3 cellular contexts compared by ENCODE assay signal in genomic region chr11:65059523-65059922, GRCh38.
TF ChIP-seq lines count a peak whose summit lies in the region.

No MANE protein-coding gene starts in this region.

TF ChIP-seq in A549, 52 proteins besides CTCF, POLR2A, EP300 and RAD21:
- TF ChIP-seq GATA3 (IDR thresholded peaks at IDR 0.05; ENCODE audit: borderline replicate concordance) (no peak), FOSL2 (IDR thresholded peaks at IDR 0.05) (no peak), FOSL2 (CRISPR knock-in tag; IDR thresholded peaks at IDR 0.05) (no peak), TP53 (CRISPR knock-in tag; IDR thresholded peaks at IDR 0.05) (no peak), SREBF2 (IDR thresholded peaks at IDR 0.05) (no peak), ZSCAN20 (CRISPR knock-in tag; IDR thresholded peaks at IDR 0.05) (no peak), NFE2L2 (conservative IDR thresholded peaks at IDR 0.05; ENCODE audit: low read length) (no peak), EHMT2 (IDR thresholded peaks at IDR 0.05; ENCODE audit: low read depth) (no peak), ESRRA (IDR thresholded peaks at IDR 0.05; ENCODE audit: borderline replicate concordance, low read length) (no peak), RCOR1 (IDR thresholded peaks at IDR 0.05; ENCODE audit: low read depth, low read length) (no peak), ZC3H11A (IDR thresholded peaks at IDR 0.05) (no peak), PHF8 (IDR thresholded peaks at IDR 0.05; ENCODE audit: borderline replicate concordance, low read depth) (no peak), TFCP2L1 (CRISPR knock-in tag; IDR thresholded peaks at IDR 0.05) (no peak), MAZ (IDR thresholded peaks at IDR 0.05; ENCODE audit: borderline replicate concordance, low read depth, low read length) (no peak), RARB (CRISPR knock-in tag; IDR thresholded peaks at IDR 0.05) (no peak), EHF (CRISPR knock-in tag; IDR thresholded peaks at IDR 0.05) (no peak), MAX (IDR thresholded peaks at IDR 0.05) (no peak)
- TF ChIP-seq, protein P1, sequence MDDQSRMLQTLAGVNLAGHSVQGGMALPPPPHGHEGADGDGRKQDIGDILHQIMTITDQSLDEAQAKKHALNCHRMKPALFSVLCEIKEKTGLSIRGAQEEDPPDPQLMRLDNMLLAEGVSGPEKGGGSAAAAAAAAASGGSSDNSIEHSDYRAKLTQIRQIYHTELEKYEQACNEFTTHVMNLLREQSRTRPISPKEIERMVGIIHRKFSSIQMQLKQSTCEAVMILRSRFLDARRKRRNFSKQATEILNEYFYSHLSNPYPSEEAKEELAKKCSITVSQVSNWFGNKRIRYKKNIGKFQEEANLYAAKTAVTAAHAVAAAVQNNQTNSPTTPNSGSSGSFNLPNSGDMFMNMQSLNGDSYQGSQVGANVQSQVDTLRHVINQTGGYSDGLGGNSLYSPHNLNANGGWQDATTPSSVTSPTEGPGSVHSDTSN (IDR thresholded peaks at IDR 0.05): no peak
- TF ChIP-seq, protein P2, sequence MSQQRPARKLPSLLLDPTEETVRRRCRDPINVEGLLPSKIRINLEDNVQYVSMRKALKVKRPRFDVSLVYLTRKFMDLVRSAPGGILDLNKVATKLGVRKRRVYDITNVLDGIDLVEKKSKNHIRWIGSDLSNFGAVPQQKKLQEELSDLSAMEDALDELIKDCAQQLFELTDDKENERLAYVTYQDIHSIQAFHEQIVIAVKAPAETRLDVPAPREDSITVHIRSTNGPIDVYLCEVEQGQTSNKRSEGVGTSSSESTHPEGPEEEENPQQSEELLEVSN (IDR thresholded peaks at IDR 0.05; ENCODE audit: borderline replicate concordance, low read depth): no peak

TF ChIP-seq in HEK293, 187 proteins besides CTCF, POLR2A, EP300 and RAD21:
- no peak for TF ChIP-seq ZNF621 (tag by site-specific recombination; IDR thresholded peaks at IDR 0.05)
- no peak for TF ChIP-seq ZNF677 (tag by site-specific recombination; IDR thresholded peaks at IDR 0.05)
- no peak for TF ChIP-seq ZBTB48 (tag by site-specific recombination; IDR thresholded peaks at IDR 0.05)
- TF ChIP-seq, protein P3, sequence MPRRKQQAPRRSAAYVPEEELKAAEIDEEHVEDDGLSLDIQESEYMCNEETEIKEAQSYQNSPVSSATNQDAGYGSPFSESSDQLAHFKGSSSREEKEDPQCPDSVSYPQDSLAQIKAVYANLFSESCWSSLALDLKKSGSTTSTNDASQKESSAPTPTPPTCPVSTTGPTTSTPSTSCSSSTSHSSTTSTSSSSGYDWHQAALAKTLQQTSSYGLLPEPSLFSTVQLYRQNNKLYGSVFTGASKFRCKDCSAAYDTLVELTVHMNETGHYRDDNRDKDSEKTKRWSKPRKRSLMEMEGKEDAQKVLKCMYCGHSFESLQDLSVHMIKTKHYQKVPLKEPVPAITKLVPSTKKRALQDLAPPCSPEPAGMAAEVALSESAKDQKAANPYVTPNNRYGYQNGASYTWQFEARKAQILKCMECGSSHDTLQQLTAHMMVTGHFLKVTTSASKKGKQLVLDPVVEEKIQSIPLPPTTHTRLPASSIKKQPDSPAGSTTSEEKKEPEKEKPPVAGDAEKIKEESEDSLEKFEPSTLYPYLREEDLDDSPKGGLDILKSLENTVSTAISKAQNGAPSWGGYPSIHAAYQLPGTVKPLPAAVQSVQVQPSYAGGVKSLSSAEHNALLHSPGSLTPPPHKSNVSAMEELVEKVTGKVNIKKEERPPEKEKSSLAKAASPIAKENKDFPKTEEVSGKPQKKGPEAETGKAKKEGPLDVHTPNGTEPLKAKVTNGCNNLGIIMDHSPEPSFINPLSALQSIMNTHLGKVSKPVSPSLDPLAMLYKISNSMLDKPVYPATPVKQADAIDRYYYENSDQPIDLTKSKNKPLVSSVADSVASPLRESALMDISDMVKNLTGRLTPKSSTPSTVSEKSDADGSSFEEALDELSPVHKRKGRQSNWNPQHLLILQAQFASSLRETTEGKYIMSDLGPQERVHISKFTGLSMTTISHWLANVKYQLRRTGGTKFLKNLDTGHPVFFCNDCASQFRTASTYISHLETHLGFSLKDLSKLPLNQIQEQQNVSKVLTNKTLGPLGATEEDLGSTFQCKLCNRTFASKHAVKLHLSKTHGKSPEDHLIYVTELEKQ (tag by site-specific recombination; IDR thresholded peaks at IDR 0.05; ENCODE audit: borderline replicate concordance): no peak
- peak; percentile 50; the same call in 1 of the 2 replicates for TF ChIP-seq ZNF366 (tag by site-specific recombination; conservative IDR thresholded peaks at IDR 0.05)

TF ChIP-seq in K562, 482 proteins besides CTCF, POLR2A, EP300 and RAD21:
- TF ChIP-seq SPI1 (IDR thresholded peaks at IDR 0.05; ENCODE audit: borderline replicate concordance, low read depth, low read length): peak; percentile 36; the same call in 1 of the 2 replicates
- TF ChIP-seq ERF (CRISPR knock-in tag; IDR thresholded peaks at IDR 0.05): no peak
